6 cellular contexts compared by ENCODE assay signal in genomic region chr22:50199836-50200332, GRCh38. TPM values are rescaled to one million over a fixed set of nuclear protein-coding genes. Genes with fewer than 3 reads are reported as not detected.
DNase-seq lines count a peak whose midpoint lies in the region; ATAC-seq and TF ChIP-seq lines count a peak whose summit lies in the region.

No MANE protein-coding gene starts in this region.

- H3K27ac Mint-ChIP-seq in WTC11 = peak overlapping the region; percentile 94

- no peak for TF ChIP-seq CTCF in WTC11 (IDR thresholded peaks at IDR 0.05)

- peak overlapping the region; percentile 67 for H3K4me3 Mint-ChIP-seq in WTC11

- peaks cover 4% of the 10 kb centered on the region; the same call in 1 of the 2 replicates for H3K9me3 Mint-ChIP-seq in WTC11

- H3K4me1 Mint-ChIP-seq in WTC11 = peaks cover 12% of the 10 kb centered on the region

- ATAC-seq in GM18909 (IDR thresholded peaks at IDR 0.05; ENCODE audit: poor library complexity, unreplicated experiment) (peak; percentile 2), WTC11 (peak; percentile 63), left lobe of liver (peak; percentile 0), HG03520 (IDR thresholded peaks at IDR 0.05; ENCODE audit: unreplicated experiment) (no peak)

- DNase-seq in WTC11 (ENCODE audit: low spot score) = peak; percentile 73
- no peak for DNase-seq in left lobe of liver (ENCODE audit: low spot score)
- DNase-seq in T1000 (lab: John Stamatoyannopoulos, UW) = no peak
- no peak for DNase-seq in NCI-H2196 treated with DMSO at 0.1 percent for 48 hours (lab: John Stamatoyannopoulos, UW; ENCODE audit: unreplicated experiment)

- no peaks in the 10 kb centered on the region for H3K27me3 Mint-ChIP-seq in WTC11 (ENCODE audit: low read depth)

- POLR2A ChIA-PET in WTC11 (lab: Charles Lee) = no interaction called here

- CTCF ChIA-PET in WTC11 (lab: Charles Lee) = interaction anchor here (1.0 kb wide), 2 partner anchors 9 to 37 kb away, joined by 3 to 4 read pairs; no protein-coding TSS in a partner anchor

- H3K36me3 Mint-ChIP-seq in WTC11 = peaks cover 14% of the 10 kb centered on the region

TF ChIP-seq in WTC11, 78 proteins besides CTCF, POLR2A, EP300 and RAD21 (continues in another document):
- peak; percentile 28; the same call in 1 of the 2 replicates for TF ChIP-seq USF2 (CRISPR knock-in tag; IDR thresholded peaks at IDR 0.05)
- no peak for TF ChIP-seq ELF4 (CRISPR knock-in tag; IDR thresholded peaks at IDR 0.05; ENCODE audit: low read depth)
- TF ChIP-seq ZNF263 (CRISPR knock-in tag; IDR thresholded peaks at IDR 0.05; ENCODE audit: low read depth) = no peak
- TF ChIP-seq FOXP4 (CRISPR knock-in tag; IDR thresholded peaks at IDR 0.05) = no peak
- TF ChIP-seq ZNF396 (CRISPR knock-in tag; IDR thresholded peaks at IDR 0.05; ENCODE audit: borderline replicate concordance) = no peak
- no peak for TF ChIP-seq NR1H2 (CRISPR knock-in tag; IDR thresholded peaks at IDR 0.05)
- no peak for TF ChIP-seq GTF2I (CRISPR knock-in tag; conservative IDR thresholded peaks at IDR 0.05)
- no peak for TF ChIP-seq GABPB1 (CRISPR knock-in tag; IDR thresholded peaks at IDR 0.05)
- TF ChIP-seq ZNF423 (CRISPR knock-in tag; IDR thresholded peaks at IDR 0.05) = no peak
- no peak for TF ChIP-seq KAT7 (CRISPR knock-in tag; IDR thresholded peaks at IDR 0.05; ENCODE audit: borderline replicate concordance)
- TF ChIP-seq TCF7 (CRISPR knock-in tag; IDR thresholded peaks at IDR 0.05; ENCODE audit: low read depth) = no peak
- no peak; the same call in 1 of the 2 replicates for TF ChIP-seq ZBTB21 (CRISPR knock-in tag; IDR thresholded peaks at IDR 0.05; ENCODE audit: borderline replicate concordance)
- TF ChIP-seq MAX (CRISPR knock-in tag; IDR thresholded peaks at IDR 0.05) = no peak; the same call in 1 of the 2 replicates
- no peak for TF ChIP-seq HMGA2 (CRISPR knock-in tag; IDR thresholded peaks at IDR 0.05)
- TF ChIP-seq NFYB (CRISPR knock-in tag; conservative IDR thresholded peaks at IDR 0.05; ENCODE audit: low read depth) = no peak
- no peak for TF ChIP-seq TEAD1 (CRISPR knock-in tag; IDR thresholded peaks at IDR 0.05)
- TF ChIP-seq CREM (CRISPR knock-in tag; IDR thresholded peaks at IDR 0.05) = no peak
- TF ChIP-seq CDX4 (CRISPR knock-in tag; IDR thresholded peaks at IDR 0.05; ENCODE audit: borderline replicate concordance) = no peak
- no peak for TF ChIP-seq ZNF425 (CRISPR knock-in tag; conservative IDR thresholded peaks at IDR 0.05)
- no peak for TF ChIP-seq ZNF138 (CRISPR knock-in tag; conservative IDR thresholded peaks at IDR 0.05)
- no peak for TF ChIP-seq ZNF219 (CRISPR knock-in tag; IDR thresholded peaks at IDR 0.05; ENCODE audit: borderline replicate concordance)
- no peak for TF ChIP-seq ZNF512 (CRISPR knock-in tag; IDR thresholded peaks at IDR 0.05; ENCODE audit: borderline replicate concordance)
- no peak for TF ChIP-seq STAT6 (CRISPR knock-in tag; conservative IDR thresholded peaks at IDR 0.05; ENCODE audit: low read depth)

RNA-seq across cellular contexts. Expression of gene SELENOO, which starts 0.9 kb away (rescaled TPM):
- 27.0 to 29.8 TPM (median 28.8 TPM) in 3 replicates for total RNA-seq in WTC11 (2021)
- total RNA-seq in left lobe of liver = 85.2 TPM

RNA-seq across cellular contexts. Expression of gene TRABD, which starts 14.2 kb away (rescaled TPM):
- 79.9 to 90.4 TPM (median 81.3 TPM) in 3 replicates for total RNA-seq in WTC11 (2021)
- total RNA-seq in left lobe of liver = 25.9 TPM

RNA-seq across cellular contexts. Expression of gene PANX2, which starts 29.4 kb away (rescaled TPM):
- total RNA-seq in WTC11 (2021) (10.2 to 10.7 TPM (median 10.3 TPM) in 3 replicates), left lobe of liver (10.6 TPM)

RNA-seq across cellular contexts. Expression of gene TUBGCP6, which starts 44.9 kb away (rescaled TPM):
- total RNA-seq in WTC11 (2021) (36.3 to 45.4 TPM (median 40.8 TPM) in 3 replicates), left lobe of liver (21.3 TPM)

RNA-seq across cellular contexts. Expression of gene HDAC10, which starts 51.2 kb away (rescaled TPM):
- 31.9 to 40.9 TPM (median 38.2 TPM) in 3 replicates for total RNA-seq in WTC11 (2021)
- total RNA-seq in left lobe of liver = 33.3 TPM
